In the genomic region with DNA sequence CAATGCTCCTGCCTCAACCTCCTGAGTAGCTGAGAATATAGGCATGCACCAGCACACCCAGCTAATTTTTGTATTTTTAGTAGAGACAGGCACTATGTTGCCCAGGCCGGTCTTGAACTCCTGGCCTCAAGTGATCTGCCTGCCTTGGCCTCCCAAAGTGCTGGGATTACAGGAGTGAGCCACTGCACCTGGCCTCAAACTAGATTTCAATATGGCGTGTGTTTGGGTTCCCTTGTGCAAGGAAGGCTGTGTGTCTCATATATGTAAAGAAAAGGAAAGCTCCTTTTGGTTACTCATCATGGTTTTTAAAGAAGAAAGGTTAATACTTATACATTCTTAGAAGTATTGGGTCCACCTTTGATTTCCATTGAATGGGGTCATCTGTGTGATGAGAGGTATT, we compare ENCODE assay signal across 18 cellular contexts.
DNase-seq lines count a peak whose midpoint lies in the region; ATAC-seq and TF ChIP-seq lines count a peak whose summit lies in the region.
"Had no signal": no experiment of that assay in that cellular context is flagged by ENCODE, and none has a peak within 500 bp of the region (broad histone marks: within the 10 kb centered on the region; RNA-seq: fewer than 3 reads in every experiment).

No MANE protein-coding gene starts in this region.

- H3K4me3 ChIP-seq in HCT116 (replicated peaks in 1 of 2; ENCODE audit: low read depth in 1 of 2, low read length in 2 of 2) (no peak overlapping the region), mesenchymal stem cell (ENCODE audit: insufficient read depth in 1 of 2, low read depth in 1 of 2, low read length in 2 of 2) (no peak overlapping the region)
- H3K4me3 ChIP-seq: left ventricle myocardium inferior, neural progenitor cell, prostate gland, upper lobe of left lung had no signal

- no peak overlapping the region for H2BK15ac ChIP-seq in mesenchymal stem cell (ENCODE audit: low read depth, poor library complexity, severe bottlenecking)

- H2AFZ ChIP-seq in HCT116 (ENCODE audit: low read depth, low read length, poor library complexity, severe bottlenecking) (no peak overlapping the region), mesenchymal stem cell (ENCODE audit: low read depth, low read length) (no peak overlapping the region)
- H2AFZ ChIP-seq: neural progenitor cell had no signal

- no TSS peak for BruUV-seq in HCT116 (replicated peaks; lab: Mats Ljungman, UMichigan)

- no peak overlapping the region for H2BK5ac ChIP-seq in mesenchymal stem cell (ENCODE audit: low read depth, low read length, poor library complexity, severe bottlenecking)

- peaks cover 16% of the 10 kb centered on the region for H3K27me3 Mint-ChIP-seq in activated T-cell treated with anti-CD3 and anti-CD28 coated beads, Interleukin-2, amount 50 U/mL, for 72 hours (ENCODE audit: low read depth)
- H3K27me3 Mint-ChIP-seq in activated naive CD8-positive, alpha-beta T cell treated with anti-CD3 and anti-CD28 coated beads for 36 hours, result peaks cover 3% of the 10 kb centered on the region

- H3K4ac ChIP-seq in mesenchymal stem cell (ENCODE audit: low read depth in 1 of 2, low read length in 2 of 2), result no peak overlapping the region

- peaks cover 24% of the 10 kb centered on the region for H3K79me1 ChIP-seq in mesenchymal stem cell (replicated peaks; ENCODE audit: low read length, poor library complexity, severe bottlenecking)

- H2BK12ac ChIP-seq in mesenchymal stem cell (ENCODE audit: low read length in 2 of 2), result no peak overlapping the region

- WGBS in mesenchymal stem cell, result 100% methylated on average over 1 of the region's 2 CpGs

- H3K9me3 Mint-ChIP-seq in activated T-cell treated with anti-CD3 and anti-CD28 coated beads, Interleukin-2, amount 50 U/mL, for 72 hours, result peaks cover 0 to 5% of the 10 kb centered on the region in 2 donors
- peaks cover 14% of the 10 kb centered on the region for H3K9me3 Mint-ChIP-seq in activated naive CD8-positive, alpha-beta T cell treated with anti-CD3 and anti-CD28 coated beads for 36 hours
- peaks cover 8% of the 10 kb centered on the region for H3K9me3 Mint-ChIP-seq in stimulated activated effector memory CD8-positive, alpha-beta T cell treated with anti-CD3 and anti-CD28 coated beads, Interleukin-12 subunit alpha, Interleukin-12 subunit beta, amount 100 ng/mL, for 72 hours

- H3K4me2 ChIP-seq in HCT116 (ENCODE audit: low read length) (peak overlapping the region; percentile 57), mesenchymal stem cell (ENCODE audit: low read length, poor library complexity, severe bottlenecking) (no peak overlapping the region)
- H3K4me2 ChIP-seq: neural progenitor cell had no signal

- ATAC-seq in activated T-cell treated with anti-CD3 and anti-CD28 coated beads, Interleukin-2, amount 50 U/mL, for 72 hours (replicated peaks in 1 of 2), result peak in 1 of 2 donors; percentile 7
- ATAC-seq in HCT116, result no peak
- no peak for ATAC-seq in stimulated activated effector memory CD8-positive, alpha-beta T cell treated with anti-CD3 and anti-CD28 coated beads, Interleukin-12 subunit alpha, Interleukin-12 subunit beta, amount 100 ng/mL, for 72 hours

- H3K27ac Mint-ChIP-seq in activated T-cell treated with anti-CD3 and anti-CD28 coated beads, Interleukin-2, amount 50 U/mL, for 72 hours, result peak overlapping the region; percentile 96
- peak overlapping the region; percentile 97 for H3K27ac Mint-ChIP-seq in activated naive CD8-positive, alpha-beta T cell treated with anti-CD3 and anti-CD28 coated beads for 36 hours
- H3K27ac Mint-ChIP-seq in stimulated activated effector memory CD8-positive, alpha-beta T cell treated with anti-CD3 and anti-CD28 coated beads, Interleukin-12 subunit alpha, Interleukin-12 subunit beta, amount 100 ng/mL, for 72 hours, result peak overlapping the region; percentile 96

- H4K8ac ChIP-seq in mesenchymal stem cell (ENCODE audit: low read length), result no peak overlapping the region

- H3K9ac ChIP-seq in HCT116 (ENCODE audit: low read length), result 0 out of 2 replicates have a peak overlapping the region, but pooled peaks have one; percentile 4
- no peak overlapping the region for H3K9ac ChIP-seq in mesenchymal stem cell (ENCODE audit: low read length)
- H3K9ac ChIP-seq: neural progenitor cell, SK-N-SH had no signal

- RAD21 ChIA-PET in HCT116 (lab: Charles Lee; ENCODE audit: low non-redundant PET in 1 of 2, low total read pairs in 2 of 2, uncharacterized antibody in 2 of 2, unreplicated experiment in 2 of 2), result no interaction called here

- CTCF ChIA-PET in HCT116 (lab: Charles Lee), result no interaction called here

- no peak overlapping the region for H3K27ac ChIP-seq in HCT116 (ENCODE audit: low read depth, low read length)
- H3K27ac ChIP-seq in mesenchymal stem cell (ENCODE audit: low read length, poor library complexity, severe bottlenecking), result no peak overlapping the region
- H3K27ac ChIP-seq: left ventricle myocardium inferior, neural progenitor cell, prostate gland had no signal

- peaks cover 9 to 63% of the 10 kb centered on the region in 2 experiments for H3K4me1 ChIP-seq in HCT116 (ENCODE audit: control insufficient read depth in 1 of 2, insufficient read depth in 2 of 2, low read length in 2 of 2)
- peaks cover 23% of the 10 kb centered on the region for H3K4me1 ChIP-seq in mesenchymal stem cell (ENCODE audit: control insufficient read depth, insufficient read depth, low read depth, low read length)
- H3K4me1 ChIP-seq: prostate gland had no signal

- peak overlapping the region; percentile 25 to 96 for H3K4me3 Mint-ChIP-seq in activated T-cell treated with anti-CD3 and anti-CD28 coated beads, Interleukin-2, amount 50 U/mL, for 72 hours
- H3K4me3 Mint-ChIP-seq in activated naive CD8-positive, alpha-beta T cell treated with anti-CD3 and anti-CD28 coated beads for 36 hours, result no peak overlapping the region
- H3K4me3 Mint-ChIP-seq in stimulated activated effector memory CD8-positive, alpha-beta T cell treated with anti-CD3 and anti-CD28 coated beads, Interleukin-12 subunit alpha, Interleukin-12 subunit beta, amount 100 ng/mL, for 72 hours, result peak overlapping the region; percentile 78
- H3K4me3 Mint-ChIP-seq: neural progenitor cell had no signal

- no peaks in the 10 kb centered on the region for H3K9me2 ChIP-seq in HCT116 (ENCODE audit: insufficient read depth)
- H3K9me2 ChIP-seq: SK-N-SH had no signal

- H3K27me3 ChIP-seq in HCT116 (ENCODE audit: insufficient read depth, low read length), result no peaks in the 10 kb centered on the region
- no peaks in the 10 kb centered on the region for H3K27me3 ChIP-seq in mesenchymal stem cell (ENCODE audit: control insufficient read depth in 1 of 2, insufficient read depth in 1 of 2, low read length in 2 of 2)
- H3K27me3 ChIP-seq: upper lobe of left lung had no signal

- POLR2A ChIA-PET in HCT116 (lab: Charles Lee), result no interaction called here

- H4K20me1 ChIP-seq in HCT116 (ENCODE audit: insufficient read depth), result no peaks in the 10 kb centered on the region

- intact Hi-C loops in HCT116 (cut with micrococcal nuclease), result no loop called here

- no peak for TF ChIP-seq POLR2A in HCT116 (IDR thresholded peaks at IDR 0.05; ENCODE audit: borderline replicate concordance, extremely low read depth, insufficient read depth, insufficient read length)

- peaks cover 45% of the 10 kb centered on the region; the same call in 1 of the 2 replicates for H3K79me2 ChIP-seq in HCT116 (ENCODE audit: insufficient read depth, low read length)

- no peak overlapping the region for H2AK5ac ChIP-seq in mesenchymal stem cell (ENCODE audit: low read length, severe bottlenecking)

- no peaks in the 10 kb centered on the region; a peak in 1 of 4 replicates for H3K9me3 ChIP-seq in HCT116 (ENCODE audit: control insufficient read depth in 1 of 2, insufficient read depth in 1 of 2, low read depth in 1 of 2, low read length in 2 of 2)
- H3K9me3 ChIP-seq in mesenchymal stem cell (ENCODE audit: control insufficient read depth, low read length), result no peaks in the 10 kb centered on the region
- H3K9me3 ChIP-seq: left ventricle myocardium inferior, prostate gland, SK-N-SH, upper lobe of left lung had no signal

- no peak overlapping the region for H4K91ac ChIP-seq in mesenchymal stem cell (ENCODE audit: low read length)

- no peak overlapping the region for H3K18ac ChIP-seq in mesenchymal stem cell (ENCODE audit: low read depth in 1 of 2, low read length in 2 of 2)

- TF ChIP-seq CTCF in HCT116 (IDR thresholded peaks at IDR 0.05 in 2 of 3, conservative IDR thresholded peaks at IDR 0.05 in 1 of 3; ENCODE audit: borderline replicate concordance in 1 of 3, insufficient read depth in 1 of 3, low read depth in 2 of 3, low read length in 2 of 3), result no peak

- no peak overlapping the region for H3K14ac ChIP-seq in mesenchymal stem cell (ENCODE audit: low read length in 2 of 2)

- H3K36me3 Mint-ChIP-seq in activated T-cell treated with anti-CD3 and anti-CD28 coated beads, Interleukin-2, amount 50 U/mL, for 72 hours (ENCODE audit: insufficient read depth in 2 of 2), result peaks cover 3 to 9% of the 10 kb centered on the region in 2 donors
- H3K36me3 Mint-ChIP-seq in activated naive CD8-positive, alpha-beta T cell treated with anti-CD3 and anti-CD28 coated beads for 36 hours, result peaks cover 31% of the 10 kb centered on the region
- H3K36me3 Mint-ChIP-seq in stimulated activated effector memory CD8-positive, alpha-beta T cell treated with anti-CD3 and anti-CD28 coated beads, Interleukin-12 subunit alpha, Interleukin-12 subunit beta, amount 100 ng/mL, for 72 hours, result peaks cover 36% of the 10 kb centered on the region
- H3K36me3 Mint-ChIP-seq: neural progenitor cell had no signal

- H3K4me1 Mint-ChIP-seq in activated T-cell treated with anti-CD3 and anti-CD28 coated beads, Interleukin-2, amount 50 U/mL, for 72 hours (ENCODE audit: low read depth), result peaks cover 69% of the 10 kb centered on the region
- peaks cover 67% of the 10 kb centered on the region for H3K4me1 Mint-ChIP-seq in activated naive CD8-positive, alpha-beta T cell treated with anti-CD3 and anti-CD28 coated beads for 36 hours
- peaks cover 81% of the 10 kb centered on the region for H3K4me1 Mint-ChIP-seq in stimulated activated effector memory CD8-positive, alpha-beta T cell treated with anti-CD3 and anti-CD28 coated beads, Interleukin-12 subunit alpha, Interleukin-12 subunit beta, amount 100 ng/mL, for 72 hours

- H3K36me3 ChIP-seq in HCT116 (ENCODE audit: control insufficient read depth in 1 of 2, insufficient read depth in 2 of 2, low read length in 2 of 2) (peaks cover 0 to 9% of the 10 kb centered on the region in 2 experiments; a peak in 1 of 4 replicates), mesenchymal stem cell (ENCODE audit: control insufficient read depth in 1 of 2, insufficient read depth in 2 of 2, low read depth in 1 of 2, low read length in 2 of 2) (peaks cover 0 to 10% of the 10 kb centered on the region in 2 experiments)
- H3K36me3 ChIP-seq: neural progenitor cell, prostate gland, upper lobe of left lung had no signal

- H2BK120ac ChIP-seq in mesenchymal stem cell (ENCODE audit: low read depth, low read length), result no peak overlapping the region

- peak in 1 of 2 donors; percentile 19 for DNase-seq in activated T-cell treated with anti-CD3 and anti-CD28 coated beads, Interleukin-2, amount 50 U/mL, for 72 hours
- no peak for DNase-seq in activated T-cell treated with anti-CD3 and anti-CD28 coated beads, Interleukin-2, amount 50 U/mL, for 48 hours
- no peak for DNase-seq in HCT116 (ENCODE audit: low read depth, low spot score)
- DNase-seq in activated naive CD8-positive, alpha-beta T cell treated with anti-CD3 and anti-CD28 coated beads for 36 hours, result no peak
- no peak for DNase-seq in stimulated activated effector memory CD8-positive, alpha-beta T cell treated with anti-CD3 and anti-CD28 coated beads, Interleukin-12 subunit alpha, Interleukin-12 subunit beta, amount 100 ng/mL, for 72 hours (ENCODE audit: low spot score in 2 of 2)
- no peak for DNase-seq in NCI-H146 (lab: John Stamatoyannopoulos, UW)
- no peak for DNase-seq in mesenchymal stem cell
- DNase-seq in activated gamma-delta T cell treated with Interleukin-2 at 50 U/mL for 16 hours, result no peak
- DNase-seq: amygdala, COR-L47, DMS79 treated with DMSO at 0.1 percent for 48 hours, left ventricle myocardium inferior, NCI-H1417 treated with DMSO at 0.1 percent for 48 hours, NCI-H510A treated with DMSO at 0.1 percent for 48 hours, SK-N-SH, upper lobe of left lung had no signal

- no peak overlapping the region for H3K23ac ChIP-seq in mesenchymal stem cell (ENCODE audit: low read length in 2 of 2)

- TF ChIP-seq RAD21 in HCT116 (IDR thresholded peaks at IDR 0.05; ENCODE audit: low read depth), result no peak
